Comparison of ENCODE assay signal across 17 cellular contexts in the genomic region with DNA sequence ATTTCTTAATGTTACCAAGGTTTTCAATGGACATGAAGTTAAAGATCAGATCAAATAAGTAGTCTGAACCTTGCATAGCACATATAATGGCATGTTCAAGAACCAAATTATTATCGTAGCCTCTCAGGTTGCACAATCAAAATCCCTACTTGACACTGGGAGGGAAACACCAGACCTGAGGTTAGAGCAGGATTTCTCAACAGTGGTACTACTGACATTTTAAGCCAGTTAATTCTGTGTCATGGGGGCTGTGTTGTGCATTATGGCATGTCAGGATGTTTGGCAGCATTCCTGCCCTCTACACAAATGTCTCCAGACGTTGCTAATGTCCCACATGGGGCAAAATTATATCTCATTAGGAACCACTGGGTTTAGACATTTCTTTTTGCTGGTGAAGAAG.
"Had no signal": no experiment of that assay in that cellular context is flagged by ENCODE, and none has a peak within 500 bp of the region (broad histone marks: within the 10 kb centered on the region; RNA-seq: fewer than 3 reads in every experiment).

No MANE protein-coding gene starts in this region.

- H3K4me3 ChIP-seq: coronary artery, heart right ventricle, psoas muscle, right lobe of liver, stomach had no signal

- DNase-seq: activated CD4-positive, alpha-beta T cell treated with anti-CD3 and anti-CD28 coated beads, Interleukin-2, amount 50 U/mL, for 48 hours; activated naive CD4-positive, alpha-beta T cell treated with Interleukin-2 at 50 U/mL for 16 hours; activated naive CD8-positive, alpha-beta T cell treated with anti-CD3 and anti-CD28 coated beads, Interleukin-2, amount 10 ng/mL, durations not matched to agents 7 days and 5 days; anterior cingulate cortex; central memory CD4-positive, alpha-beta T cell; heart right ventricle; mesenchymal stem cell; naive thymus-derived CD4-positive, alpha-beta T cell; psoas muscle; right lobe of liver; stimulated activated CD4-positive, alpha-beta T cell treated with anti-CD3 and anti-CD28 coated beads, Interleukin-4, amount 100 ng/mL, for 24 hours; stomach; T-helper 2 cell; WERI-Rb-1 had no signal

- ATAC-seq: activated T-helper 17 cell treated with anti-CD3 and anti-CD28 coated beads, Interleukin-2, amount 50 U/mL, for 72 hours; heart right ventricle; naive thymus-derived CD4-positive, alpha-beta T cell; psoas muscle; right lobe of liver; stimulated activated effector memory CD8-positive, alpha-beta T cell treated with anti-CD3 and anti-CD28 coated beads, Interleukin-12 subunit alpha, Interleukin-12 subunit beta, amount 100 ng/mL, for 72 hours had no signal
